ENCODE assay signal across 8 cellular contexts in the genomic region with DNA sequence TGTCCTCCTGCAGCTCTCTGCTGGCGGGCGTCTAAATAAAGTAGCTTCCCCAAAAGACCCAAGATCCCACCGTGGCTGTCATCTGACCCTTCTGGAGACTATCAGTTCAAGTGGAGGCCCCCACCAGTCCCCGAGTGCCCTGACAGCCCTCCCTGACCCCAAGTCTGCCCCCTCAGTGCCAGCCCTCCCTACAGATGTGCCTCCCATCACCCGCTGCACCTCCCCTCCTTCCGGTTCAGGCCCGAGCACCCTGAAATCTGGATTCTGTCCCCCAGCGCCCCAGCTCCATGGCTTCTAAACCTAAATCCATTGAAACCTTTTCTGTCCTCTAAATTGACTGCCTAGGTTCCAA. TPM values are rescaled to one million over a fixed set of nuclear protein-coding genes. Genes with fewer than 3 reads are reported as not detected.
A peak's percentile ranks its signal among the peaks of the same experiment; 100 is the strongest.
DNase-seq lines count a peak whose midpoint lies in the region; ATAC-seq and TF ChIP-seq lines count a peak whose summit lies in the region.

No MANE protein-coding gene starts in this region.

- H3K9me3 ChIP-seq in heart right ventricle, result no peaks in the 10 kb centered on the region
- H3K9me3 ChIP-seq in skeletal muscle satellite cell (replicated peaks; ENCODE audit: low read length), result no peaks in the 10 kb centered on the region

- peak; percentile 23 for ATAC-seq in HG03025 (IDR thresholded peaks at IDR 0.05; ENCODE audit: low FRiP score, unreplicated experiment)
- ATAC-seq in activated T-helper 17 cell treated with anti-CD3 and anti-CD28 coated beads, Interleukin-2, amount 50 U/mL, for 72 hours (replicated peaks), result peak; percentile 30
- peak; percentile 3 to 55 (median 24) for ATAC-seq in heart right ventricle
- no peak for ATAC-seq in HG03469 (IDR thresholded peaks at IDR 0.05; ENCODE audit: unreplicated experiment)

- H3K27ac Mint-ChIP-seq in activated T-helper 17 cell treated with anti-CD3 and anti-CD28 coated beads, Interleukin-2, amount 50 U/mL, for 72 hours, result peak overlapping the region; percentile 99

- H3K4me3 ChIP-seq in heart right ventricle (peak overlapping the region; percentile 54 to 96 (median 83)), skeletal muscle satellite cell (ENCODE audit: low read length) (peak overlapping the region; percentile 91)

- no peaks in the 10 kb centered on the region for H3K27me3 Mint-ChIP-seq in activated T-helper 17 cell treated with anti-CD3 and anti-CD28 coated beads, Interleukin-2, amount 50 U/mL, for 72 hours

- H3K4me2 ChIP-seq in skeletal muscle satellite cell (ENCODE audit: low read length), result peak overlapping the region; percentile 93

- intact Hi-C loops in heart right ventricle (cut with DNase I), result loop anchor here in 2 of 10 donors (1.0 to 10.0 kb wide), 3 partner anchors 22 to 58 kb away; a partner anchor contains a TSS

- no peak for TF ChIP-seq CTCF in heart right ventricle (IDR thresholded peaks at IDR 0.05)

- H3K36me3 ChIP-seq in heart right ventricle, result peaks cover 0 to 71% (median 10%) of the 10 kb centered on the region in 9 donors
- peaks cover 23% of the 10 kb centered on the region for H3K36me3 ChIP-seq in skeletal muscle satellite cell (ENCODE audit: insufficient read depth, low read length)

- peak; percentile 7 for DNase-seq in Ammon's horn (ENCODE audit: low spot score)
- no peak for DNase-seq in heart right ventricle
- DNase-seq in hippocampal formation (lab: John Stamatoyannopoulos, UW), result no peak
- DNase-seq in NCI-H774 (lab: John Stamatoyannopoulos, UW), result no peak

- peak overlapping the region; percentile 18 to 98 (median 86) for H3K27ac ChIP-seq in heart right ventricle

- peaks cover 78% of the 10 kb centered on the region for H3K36me3 Mint-ChIP-seq in activated T-helper 17 cell treated with anti-CD3 and anti-CD28 coated beads, Interleukin-2, amount 50 U/mL, for 72 hours (ENCODE audit: low read depth)

- H3K9me3 Mint-ChIP-seq in activated T-helper 17 cell treated with anti-CD3 and anti-CD28 coated beads, Interleukin-2, amount 50 U/mL, for 72 hours, result no peaks in the 10 kb centered on the region

- H3K27me3 ChIP-seq in heart right ventricle (no peaks in the 10 kb centered on the region), skeletal muscle satellite cell (ENCODE audit: control insufficient read depth, insufficient read depth, low read length) (no peaks in the 10 kb centered on the region)

- H3K4me3 Mint-ChIP-seq in activated T-helper 17 cell treated with anti-CD3 and anti-CD28 coated beads, Interleukin-2, amount 50 U/mL, for 72 hours, result peak overlapping the region; percentile 96

- H3K4me1 Mint-ChIP-seq in activated T-helper 17 cell treated with anti-CD3 and anti-CD28 coated beads, Interleukin-2, amount 50 U/mL, for 72 hours, result peaks cover 22% of the 10 kb centered on the region

- H3K4me1 ChIP-seq in heart right ventricle (peaks cover 0 to 66% (median 18%) of the 10 kb centered on the region in 9 donors), skeletal muscle satellite cell (ENCODE audit: control insufficient read depth, insufficient read depth, low read length) (peaks cover 9% of the 10 kb centered on the region)

- WGBS in heart right ventricle, 2 donors, result 11 to 13% methylated on average over 8 of the region's 8 CpGs

- H3K9ac ChIP-seq in skeletal muscle satellite cell (ENCODE audit: low read depth, low read length), result peak overlapping the region; percentile 93

RNA-seq across cellular contexts. Expression of a gene that starts 0.6 kb away (rescaled TPM):
- total RNA-seq in activated T-helper 17 cell treated with anti-CD3 and anti-CD28 coated beads, Interleukin-2, amount 50 U/mL, for 72 hours, result 10 to 100 TPM; 30.1 to 46.7 TPM
- 10 to 100 TPM in 1 of 10 donors, 1 to 10 TPM in 9; 4.1 to 16.8 (median 6.9) TPM for total RNA-seq in heart right ventricle
- 10 to 100 TPM; 11.9 to 12.1 TPM for polyA plus RNA-seq in heart right ventricle
- 33.9 and 41.1 TPM in 2 replicates for total RNA-seq in skeletal muscle satellite cell (2012; rRNA removed)

RNA-seq across cellular contexts. Expression of a gene that starts 37.0 kb away (rescaled TPM):
- total RNA-seq in activated T-helper 17 cell treated with anti-CD3 and anti-CD28 coated beads, Interleukin-2, amount 50 U/mL, for 72 hours, result 10 to 100 TPM; 34.6 to 35.4 TPM
- total RNA-seq in heart right ventricle, result 10 to 100 TPM in 6 of 10 donors, 1 to 10 TPM in 4; 6.7 to 22.9 (median 10.4) TPM
- 10 to 100 TPM; 10.3 to 14.3 TPM for polyA plus RNA-seq in heart right ventricle
- total RNA-seq in skeletal muscle satellite cell (2012; rRNA removed), result 3.3 and 5.1 TPM in 2 replicates

RNA-seq across cellular contexts. Expression of a gene that starts 58.0 kb away (rescaled TPM):
- 10 to 100 TPM; 38.5 to 38.8 TPM for total RNA-seq in activated T-helper 17 cell treated with anti-CD3 and anti-CD28 coated beads, Interleukin-2, amount 50 U/mL, for 72 hours
- 10 to 100 TPM; 16.5 to 38.5 (median 23.9) TPM for total RNA-seq in heart right ventricle
- 10 to 100 TPM in 1 of 2 donors, 1 to 10 TPM in 1; 7.4 to 10.1 TPM for polyA plus RNA-seq in heart right ventricle
- 13.1 and 14.4 TPM in 2 replicates for total RNA-seq in skeletal muscle satellite cell (2012; rRNA removed)
